In the genomic region with DNA sequence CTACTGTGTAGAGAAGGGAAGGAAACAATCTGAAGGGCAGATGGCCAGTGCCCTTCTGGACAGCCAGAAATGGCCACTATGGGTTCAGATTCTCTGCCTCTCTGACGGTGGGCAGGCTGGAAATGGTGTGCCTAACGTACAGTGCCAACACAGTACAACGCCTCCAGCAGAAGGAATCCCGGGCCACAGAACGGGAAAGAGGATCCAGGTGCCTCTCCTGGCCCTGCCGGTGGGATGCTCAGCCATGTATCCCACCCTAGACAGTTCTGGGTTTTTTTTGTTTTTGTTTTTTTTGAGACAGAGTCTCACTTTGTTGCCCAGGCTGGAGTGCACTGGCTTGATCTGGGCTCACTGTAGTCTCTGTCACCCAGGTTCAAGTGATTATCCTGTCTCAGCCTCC, we compare ENCODE assay signal across 23 cellular contexts.
"Had no signal": no experiment of that assay in that cellular context is flagged by ENCODE, and none has a peak within 500 bp of the region (broad histone marks: within the 10 kb centered on the region; RNA-seq: fewer than 3 reads in every experiment).

No MANE protein-coding gene starts in this region.

- H3K27ac Mint-ChIP-seq: mesothelial cell of epicardium; natural killer cell treated with Interleukin-12 subunit alpha and Interleukin-12 subunit beta and Interleukin-15 and Interleukin-18, amount 100 ng/mL, for 72 hours had no signal

- H3K4me3 Mint-ChIP-seq: immature natural killer cell; mesothelial cell of epicardium; naive thymus-derived CD4-positive, alpha-beta T cell; natural killer cell treated with Interleukin-12 subunit alpha and Interleukin-12 subunit beta and Interleukin-15 and Interleukin-18, amount 100 ng/mL, for 72 hours had no signal

- DNase-seq: hippocampal formation; immature natural killer cell; kidney; left colon; left lung; lower lobe of right lung; mammary epithelial cell; mesendoderm; naive thymus-derived CD4-positive, alpha-beta T cell; ovary; retina; right cardiac atrium; stimulated activated CD4-positive, alpha-beta T cell treated with anti-CD3 and anti-CD28 coated beads, Interleukin-4, amount 100 ng/mL, for 4 hours; stimulated activated CD8-positive, alpha-beta memory T cell treated with anti-CD3 and anti-CD28 coated beads, Interleukin-4, amount 100 ng/mL, for 48 hours; stimulated activated naive CD4-positive, alpha-beta T cell; stomach; testis; thyroid gland; transverse colon; upper lobe of left lung had no signal

- ATAC-seq: left colon; left lung; lower lobe of right lung; naive thymus-derived CD4-positive, alpha-beta T cell; natural killer cell treated with Interleukin-12 subunit alpha and Interleukin-12 subunit beta and Interleukin-15 and Interleukin-18, amount 100 ng/mL, for 72 hours; right cardiac atrium; sciatic nerve had no signal

- H3K27me3 Mint-ChIP-seq: naive thymus-derived CD4-positive, alpha-beta T cell; natural killer cell treated with Interleukin-12 subunit alpha and Interleukin-12 subunit beta and Interleukin-15 and Interleukin-18, amount 100 ng/mL, for 72 hours had no signal

- H3K4me1 Mint-ChIP-seq: mesothelial cell of epicardium had no signal

- H3K36me3 Mint-ChIP-seq: natural killer cell treated with Interleukin-12 subunit alpha and Interleukin-12 subunit beta and Interleukin-15 and Interleukin-18, amount 100 ng/mL, for 72 hours had no signal

- H3K9me3 Mint-ChIP-seq: immature natural killer cell; mesothelial cell of epicardium; natural killer cell treated with Interleukin-12 subunit alpha and Interleukin-12 subunit beta and Interleukin-15 and Interleukin-18, amount 100 ng/mL, for 72 hours had no signal
